In the genomic region with DNA sequence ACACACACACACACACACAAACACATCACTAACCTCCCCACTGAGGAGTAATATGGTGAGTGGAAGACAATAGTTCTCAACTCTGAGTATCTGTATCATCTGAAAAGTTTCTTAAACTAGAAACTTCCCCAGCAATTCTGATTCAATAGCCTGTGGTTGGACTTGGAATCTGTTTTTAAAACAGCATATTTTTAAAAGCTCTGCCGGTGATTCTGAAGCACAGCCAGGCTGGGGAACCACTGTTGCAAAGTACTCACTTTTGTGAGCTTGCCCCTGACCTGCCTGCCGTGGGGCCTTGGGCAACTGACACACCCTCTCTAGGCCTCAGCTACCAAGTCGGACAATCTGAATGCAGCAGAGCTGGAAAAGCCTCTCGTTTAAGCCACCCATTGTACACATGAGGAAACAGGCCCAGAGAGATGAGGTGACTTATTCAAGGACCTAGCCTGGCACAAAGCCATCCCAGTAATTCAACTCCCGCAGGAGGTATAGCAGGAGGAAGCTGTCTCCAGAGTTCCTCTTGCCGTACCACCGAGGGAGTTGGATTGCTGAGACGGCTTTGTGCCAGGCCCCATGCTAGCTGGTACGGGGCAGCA, we compare ENCODE assay signal across 14 cellular contexts. TPM values are rescaled to one million over a fixed set of nuclear protein-coding genes. Genes with fewer than 3 reads are reported as not detected.
A peak's percentile ranks its signal among the peaks of the same experiment; 100 is the strongest.
DNase-seq lines count a peak whose midpoint lies in the region; ATAC-seq and TF ChIP-seq lines count a peak whose summit lies in the region.
"Had no signal": no experiment of that assay in that cellular context is flagged by ENCODE, and none has a peak within 500 bp of the region (broad histone marks: within the 10 kb centered on the region; RNA-seq: fewer than 3 reads in every experiment).

No MANE protein-coding gene starts in this region.

- DNase-seq in NCI-H1105 treated with DMSO at 0.1 percent for 48 hours (lab: John Stamatoyannopoulos, UW) (peak; percentile 71), SHP77 (lab: John Stamatoyannopoulos, UW) (peak; percentile 45 to 66), left lung (peak in 1 of 2 donors; percentile 45), NCI-H226 (no peak), GM03348 (ENCODE audit: low spot score) (no peak)
- DNase-seq in effector memory CD4-positive, alpha-beta T cell = no peak
- DNase-seq: activated CD8-positive, alpha-beta memory T cell treated with anti-CD3 and anti-CD28 coated beads for 24 hours; activated naive CD8-positive, alpha-beta T cell treated with anti-CD3 and anti-CD28 coated beads for 36 hours; AML-193; effector CD8-positive, alpha-beta T cell; mesendoderm had no signal

- H3K36me3 ChIP-seq in left lung = peaks cover 0 to 97% of the 10 kb centered on the region in 2 donors
- no peaks in the 10 kb centered on the region for H3K36me3 ChIP-seq in effector memory CD4-positive, alpha-beta T cell (ENCODE audit: control insufficient read depth, insufficient read depth, low read length)
- H3K36me3 ChIP-seq: HAP-1 had no signal

- ATAC-seq in left lung (peak; percentile 81), GM18517 (IDR thresholded peaks at IDR 0.05; ENCODE audit: unreplicated experiment) (no peak)

- no peaks in the 10 kb centered on the region for H3K9me3 ChIP-seq in left lung
- H3K9me3 ChIP-seq in effector memory CD4-positive, alpha-beta T cell (ENCODE audit: control insufficient read depth, low read length) = no peaks in the 10 kb centered on the region
- H3K9me3 ChIP-seq: HAP-1 had no signal

- no peak overlapping the region for H3K4me3 ChIP-seq in left lung
- no peak overlapping the region for H3K4me3 ChIP-seq in effector memory CD4-positive, alpha-beta T cell (ENCODE audit: insufficient read depth, low read depth, low read length, poor library complexity, severe bottlenecking)
- H3K4me3 ChIP-seq: HAP-1 had no signal

- no peaks in the 10 kb centered on the region for H3K27me3 ChIP-seq in left lung
- H3K27me3 ChIP-seq in effector memory CD4-positive, alpha-beta T cell (replicated peaks; ENCODE audit: control insufficient read depth, insufficient read depth, low read length, poor library complexity, severe bottlenecking) = no peaks in the 10 kb centered on the region

- intact Hi-C loops in left lung (cut with DNase I) = no loop called here

- no peak for TF ChIP-seq CTCF in C4-2B (conservative IDR thresholded peaks at IDR 0.05)
- no peak for TF ChIP-seq CTCF in left lung (IDR thresholded peaks at IDR 0.05)

- peak overlapping the region; percentile 54 for H3K27ac ChIP-seq in C4-2B
- H3K27ac ChIP-seq in left lung = peak overlapping the region in 1 of 2 donors; percentile 8
- no peak overlapping the region for H3K27ac ChIP-seq in effector memory CD4-positive, alpha-beta T cell (ENCODE audit: insufficient read depth, low read length, poor library complexity, severe bottlenecking)

- H3K4me1 ChIP-seq in left lung = peaks cover 4 to 16% of the 10 kb centered on the region in 2 donors
- H3K4me1 ChIP-seq in effector memory CD4-positive, alpha-beta T cell (ENCODE audit: control insufficient read depth, insufficient read depth, low read length, poor library complexity, severe bottlenecking) = no peaks in the 10 kb centered on the region

RNA-seq across cellular contexts. Expression of a gene that starts 8.9 kb away (rescaled TPM):
- total RNA-seq in left lung = 10 to 100 TPM; 60.4 to 96.4 TPM

RNA-seq across cellular contexts. Expression of a gene that starts 18.8 kb away (rescaled TPM):
- total RNA-seq in left lung = 10 to 100 TPM; 12.3 to 37.1 TPM

RNA-seq across cellular contexts. Expression of a gene that starts 28.4 kb away (rescaled TPM):
- total RNA-seq in left lung = 1 to 10 TPM; 1.7 to 6.3 TPM

RNA-seq across cellular contexts. Expression of a gene that starts 29.1 kb away (rescaled TPM):
- total RNA-seq in left lung = 100 to 1,000 TPM; 105 to 130 TPM

RNA-seq across cellular contexts. Expression of a gene that starts 36.7 kb away (rescaled TPM):
- total RNA-seq in left lung = 10 to 100 TPM; 49.1 to 76.8 TPM

Comparison
In these comparisons a context has a peak if more than half of its experiments do, and no peak if none do; other contexts are left out.
1. DNase-seq: peak in NCI-H1105 treated with DMSO at 0.1 percent for 48 hours (single experiment) and SHP77 (2 of 2); none in effector memory CD4-positive, alpha-beta T cell (0 of 3), NCI-H226 (single experiment) and GM03348 (single experiment).